ENCODE assay signal across 9 cellular contexts in the genomic region with DNA sequence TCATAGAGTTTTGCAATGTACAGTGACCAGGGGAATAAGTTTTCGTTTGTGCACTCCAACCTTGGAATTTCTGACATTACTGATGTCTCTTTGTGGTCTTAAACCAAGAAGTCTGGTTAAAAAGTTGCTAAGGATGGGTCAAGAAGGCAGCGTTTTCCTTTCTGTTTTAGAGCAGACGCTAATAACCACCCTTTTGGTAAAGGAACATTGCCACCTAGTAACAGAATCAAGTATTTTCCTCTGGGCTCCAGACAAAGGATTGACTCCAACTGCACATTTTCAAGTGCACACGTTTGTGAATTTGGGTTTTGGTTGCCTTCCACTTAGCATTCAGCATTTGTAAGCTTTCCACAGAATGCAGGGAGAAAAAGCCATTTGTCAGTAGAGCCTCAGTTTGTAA. TPM values are rescaled to one million over a fixed set of nuclear protein-coding genes. Genes with fewer than 3 reads are reported as not detected.
A peak's percentile ranks its signal among the peaks of the same experiment; 100 is the strongest.
DNase-seq lines count a peak whose midpoint lies in the region; ATAC-seq, FAIRE-seq and TF ChIP-seq lines count a peak whose summit lies in the region.
"Had no signal": no experiment of that assay in that cellular context is flagged by ENCODE, and none has a peak within 500 bp of the region (broad histone marks: within the 10 kb centered on the region; RNA-seq: fewer than 3 reads in every experiment).

No MANE protein-coding gene starts in this region.

- H3K36me3 Mint-ChIP-seq in Calu3 (ENCODE audit: insufficient read depth, unreplicated experiment) = no peaks in the 10 kb centered on the region

- DNase-seq in AG04450 (ENCODE audit: low read depth, low spot score) (no peak), RCC 7860 (ENCODE audit: low spot score) (peak; percentile 34), glomerular visceral epithelial cell (ENCODE audit: extremely low spot score) (peak; percentile 78), thyroid gland (no peak), Calu3 (no peak), NCI-H1417 treated with DMSO at 0.1 percent for 48 hours (lab: John Stamatoyannopoulos, UW) (no peak), NK-92 (lab: John Stamatoyannopoulos, UW; ENCODE audit: unreplicated experiment) (no peak)

- no peaks in the 10 kb centered on the region for H3K9me3 Mint-ChIP-seq in Calu3 (ENCODE audit: low read depth, unreplicated experiment)
- H3K9me3 Mint-ChIP-seq: dendritic cell treated with granulocyte-macrophage colony-stimulating factor and Interleukin-4, amounts not matched to agents 40 ng/mL and 50 ng/mL, for 4 days had no signal

- H3K27me3 ChIP-seq in AG04450 (ENCODE audit: control insufficient read depth, insufficient read depth, low read length) = peaks cover 3% of the 10 kb centered on the region
- no peaks in the 10 kb centered on the region for H3K27me3 ChIP-seq in thyroid gland

- TF ChIP-seq CTCF in AG04450 (IDR thresholded peaks at IDR 0.05; ENCODE audit: low read depth, low read length) = peak; percentile 30; the same call in 1 of the 2 replicates
- peak in 4 of 6 experiments; percentile 33 to 65 (median 55) for TF ChIP-seq CTCF in thyroid gland (IDR thresholded peaks at IDR 0.05)
- no peak for TF ChIP-seq CTCF in Calu3 (IDR thresholded peaks at IDR 0.05; ENCODE audit: unreplicated experiment)

- intact Hi-C loops in thyroid gland (cut with DNase I) (no loop called here), Calu3 (cut with micrococcal nuclease; ENCODE audit: unreplicated experiment) (loop anchor here (1.0 to 2.0 kb wide), 2 partner anchors 81 to 236 kb away; no protein-coding TSS in a partner anchor)

- CTCF ChIA-PET in AG04450 (lab: Charles Lee) (interaction anchor here (0.9 to 1.1 kb wide), 3 partner anchors 9 to 42 kb away, joined by 3 to 4 read pairs (median 3); no protein-coding TSS in a partner anchor), Calu3 (lab: Charles Lee) (no interaction called here)

- no TSS peak for BruUV-seq in Calu3 (replicated peaks; lab: Mats Ljungman, UMichigan)

- no peak overlapping the region for H3K27ac Mint-ChIP-seq in Calu3 (ENCODE audit: unreplicated experiment)
- H3K27ac Mint-ChIP-seq: dendritic cell treated with granulocyte-macrophage colony-stimulating factor and Interleukin-4, amounts not matched to agents 40 ng/mL and 50 ng/mL, for 4 days had no signal

- peak; percentile 40 for ATAC-seq in GM19025 (IDR thresholded peaks at IDR 0.05; ENCODE audit: low read depth, unreplicated experiment)

- no peaks in the 10 kb centered on the region for H3K36me3 ChIP-seq in thyroid gland

- no peak for TF ChIP-seq POLR2A in thyroid gland (IDR thresholded peaks at IDR 0.05)

- no peak overlapping the region for H3K4me3 Mint-ChIP-seq in Calu3 (ENCODE audit: low read depth, unreplicated experiment)
- H3K4me3 Mint-ChIP-seq: dendritic cell treated with granulocyte-macrophage colony-stimulating factor and Interleukin-4, amounts not matched to agents 40 ng/mL and 50 ng/mL, for 4 days had no signal

- H3K4me1 ChIP-seq in thyroid gland = peaks cover 0 to 9% of the 10 kb centered on the region in 2 donors

- H3K27me3 Mint-ChIP-seq in Calu3 (ENCODE audit: unreplicated experiment) = no peaks in the 10 kb centered on the region
- H3K27me3 Mint-ChIP-seq: dendritic cell treated with granulocyte-macrophage colony-stimulating factor and Interleukin-4, amounts not matched to agents 40 ng/mL and 50 ng/mL, for 4 days had no signal

- H3K4me1 Mint-ChIP-seq in Calu3 (ENCODE audit: low read depth, unreplicated experiment) = no peaks in the 10 kb centered on the region

- FAIRE-seq in RCC 7860 (lab: Jason Lieb, UNC) = peak; percentile 52

- H3K4me3 ChIP-seq in AG04450 (ENCODE audit: low read depth, low read length) (no peak overlapping the region), thyroid gland (replicated peaks in 1 of 3) (no peak overlapping the region)

- WGBS in thyroid gland, 2 donors = 14 to 22% methylated on average over 4 of the region's 4 CpGs

- POLR2A ChIA-PET in AG04450 (lab: Yijun Ruan, JAX) = no interaction called here

- H3K27ac ChIP-seq in AG04450 (ENCODE audit: low read depth, low read length) (no peak overlapping the region), thyroid gland (peak overlapping the region in 1 of 3 donors; percentile 30)

- no peaks in the 10 kb centered on the region for H3K9me3 ChIP-seq in AG04450 (ENCODE audit: control insufficient read depth, insufficient read depth, low read length)
- H3K9me3 ChIP-seq in thyroid gland = no peaks in the 10 kb centered on the region

RNA-seq across cellular contexts. Expression of a gene that starts 22.2 kb away (rescaled TPM):
- polyA plus RNA-seq in AG04450 (2011; rRNA removed) = 7.8 and 11.0 TPM in 2 replicates
- polyA minus RNA-seq in AG04450 (2011; rRNA and poly(A)+ RNA removed) = 5.7 and 8.0 TPM in 2 replicates
- 10 to 100 TPM; 15.7 to 20.7 (median 18.4) TPM for total RNA-seq in thyroid gland
- 17.3 and 20.8 TPM in 2 replicates for total RNA-seq in Calu3 (2022)

Comparison
In these comparisons a context has a peak if more than half of its experiments do, and no peak if none do; other contexts are left out.
1. DNase-seq: peak in RCC 7860 (single experiment) and glomerular visceral epithelial cell (single experiment); none in AG04450 (single experiment), thyroid gland (0 of 2), Calu3 (single experiment), NCI-H1417 treated with DMSO at 0.1 percent for 48 hours (single experiment) and NK-92 (single experiment).